ENCODE assay signal across 9 cellular contexts in the genomic region with DNA sequence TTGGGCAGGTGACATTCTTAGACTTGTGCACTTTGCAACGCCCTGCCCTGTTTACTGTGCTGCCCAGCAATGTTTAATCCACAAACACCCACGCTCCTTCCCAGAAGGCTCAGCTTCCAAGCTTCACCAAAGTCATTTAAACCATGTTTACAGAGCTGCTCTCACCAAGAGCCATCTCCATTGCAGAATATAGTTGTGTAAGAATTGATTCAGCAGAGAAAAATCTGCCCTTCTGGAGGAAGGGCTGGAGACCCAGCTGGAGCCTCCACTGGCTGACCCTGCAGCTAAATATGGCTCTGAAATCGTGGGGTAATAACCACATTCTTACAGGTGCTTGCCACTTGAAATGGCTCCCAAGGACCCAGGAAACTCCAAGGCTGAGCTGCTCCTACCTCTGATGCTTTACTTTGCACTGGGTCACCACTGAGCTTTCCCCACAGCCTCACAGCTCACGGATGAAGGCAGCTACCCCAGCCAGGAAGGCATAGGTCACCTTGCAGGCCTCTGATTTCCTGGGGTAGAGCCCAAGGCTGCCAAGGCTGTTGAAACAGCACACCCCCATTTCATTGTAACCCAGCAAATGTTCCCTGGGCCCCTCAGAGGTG. TPM values are rescaled to one million over a fixed set of nuclear protein-coding genes. Genes with fewer than 3 reads are reported as not detected.
A peak's percentile ranks its signal among the peaks of the same experiment; 100 is the strongest.
DNase-seq lines count a peak whose midpoint lies in the region; ATAC-seq, FAIRE-seq and TF ChIP-seq lines count a peak whose summit lies in the region.
"Had no signal": no experiment of that assay in that cellular context is flagged by ENCODE, and none has a peak within 500 bp of the region (broad histone marks: within the 10 kb centered on the region; RNA-seq: fewer than 3 reads in every experiment).

No MANE protein-coding gene starts in this region.

- H3K9me3 Mint-ChIP-seq in activated naive CD8-positive, alpha-beta T cell treated with anti-CD3 and anti-CD28 coated beads, Interleukin-2, amount 50 U/mL, for 24 hours, result no peaks in the 10 kb centered on the region
- H3K9me3 Mint-ChIP-seq in CD4-positive, alpha-beta T cell, result no peaks in the 10 kb centered on the region

- no peaks in the 10 kb centered on the region for H3K27me3 ChIP-seq in stomach
- no peaks in the 10 kb centered on the region for H3K27me3 ChIP-seq in CD4-positive, alpha-beta T cell (ENCODE audit: control insufficient read depth, insufficient read depth, low read length)

- H3K9ac ChIP-seq in kidney (ENCODE audit: low read length in 2 of 2), result peak overlapping the region in 1 of 2 donors; percentile 21

- POLR2A ChIA-PET in CD4-positive, alpha-beta T cell (lab: Charles Lee), result no interaction called here

- H3K36me3 ChIP-seq in kidney (ENCODE audit: control insufficient read depth in 1 of 2, insufficient read depth in 2 of 2, low read length in 2 of 2) (peaks cover 4 to 16% of the 10 kb centered on the region in 2 donors), stomach (peaks cover 23 to 88% (median 77%) of the 10 kb centered on the region in 4 donors)

- peaks cover 34 to 44% of the 10 kb centered on the region in 2 donors for H3K4me1 ChIP-seq in kidney (ENCODE audit: control insufficient read depth in 1 of 2, insufficient read depth in 1 of 2, low read depth in 1 of 2, low read length in 2 of 2)
- H3K4me1 ChIP-seq in stomach, result peaks cover 79 to 100% (median 89%) of the 10 kb centered on the region in 4 donors

- no peak for TF ChIP-seq POLR2A in stomach (IDR thresholded peaks at IDR 0.05)

- H3K4me3 Mint-ChIP-seq in activated naive CD8-positive, alpha-beta T cell treated with anti-CD3 and anti-CD28 coated beads, Interleukin-2, amount 50 U/mL, for 24 hours, result no peak overlapping the region
- no peak overlapping the region for H3K4me3 Mint-ChIP-seq in CD4-positive, alpha-beta T cell

- CTCF ChIA-PET in CD4-positive, alpha-beta T cell (lab: Charles Lee), result interaction anchor here (1.5 kb wide), 1 partner anchor 28 kb away, joined by 4 read pairs; no protein-coding TSS in a partner anchor

- peak overlapping the region; percentile 29 for H3K27ac Mint-ChIP-seq in activated naive CD8-positive, alpha-beta T cell treated with anti-CD3 and anti-CD28 coated beads, Interleukin-2, amount 50 U/mL, for 24 hours
- H3K27ac Mint-ChIP-seq in CD4-positive, alpha-beta T cell, result no peak overlapping the region

- TF ChIP-seq EP300 in stomach (IDR thresholded peaks at IDR 0.05), result no peak

- FAIRE-seq in HTR-8/SVneo (lab: Jason Lieb, UNC) (peak; percentile 49), kidney (lab: Jason Lieb, UNC) (no peak)

- no peak for ATAC-seq in activated naive CD8-positive, alpha-beta T cell treated with anti-CD3 and anti-CD28 coated beads, Interleukin-2, amount 50 U/mL, for 24 hours
- ATAC-seq in CD4-positive, alpha-beta T cell (ENCODE audit: poor library complexity), result no peak

- H3K27ac ChIP-seq in kidney (ENCODE audit: low read depth in 2 of 2, low read length in 2 of 2) (peak overlapping the region; percentile 72 to 95), stomach (peak overlapping the region; percentile 71 to 100 (median 97))
- H3K27ac ChIP-seq in CD4-positive, alpha-beta T cell (ENCODE audit: low read depth, low read length), result no peak overlapping the region

- H3K27me3 Mint-ChIP-seq in activated naive CD8-positive, alpha-beta T cell treated with anti-CD3 and anti-CD28 coated beads, Interleukin-2, amount 50 U/mL, for 24 hours, result no peaks in the 10 kb centered on the region
- no peaks in the 10 kb centered on the region for H3K27me3 Mint-ChIP-seq in CD4-positive, alpha-beta T cell

- TF ChIP-seq CTCF in kidney (IDR thresholded peaks at IDR 0.05; ENCODE audit: borderline replicate concordance, extremely low read depth, insufficient read depth) (no peak), stomach (IDR thresholded peaks at IDR 0.05) (no peak)
- TF ChIP-seq CTCF in CD4-positive, alpha-beta T cell (IDR thresholded peaks at IDR 0.05), result no peak

- H3K4me3 ChIP-seq in kidney (ENCODE audit: low read length in 2 of 2), result no peak overlapping the region
- no peak overlapping the region for H3K4me3 ChIP-seq in stomach

- intact Hi-C loops in kidney (cut with DNase I) (no loop called here), stomach (cut with DNase I; ENCODE audit: low total_unique reads) (no loop called here)
- intact Hi-C loops in CD4-positive, alpha-beta T cell (cut with DNase I, micrococcal nuclease), result no loop called here

- H3K4me1 Mint-ChIP-seq in activated naive CD8-positive, alpha-beta T cell treated with anti-CD3 and anti-CD28 coated beads, Interleukin-2, amount 50 U/mL, for 24 hours, result peaks cover 75% of the 10 kb centered on the region
- H3K4me1 Mint-ChIP-seq in CD4-positive, alpha-beta T cell (ENCODE audit: low read depth), result peaks cover 74% of the 10 kb centered on the region

- H3K36me3 Mint-ChIP-seq in activated naive CD8-positive, alpha-beta T cell treated with anti-CD3 and anti-CD28 coated beads, Interleukin-2, amount 50 U/mL, for 24 hours (ENCODE audit: low read depth), result peaks cover 29% of the 10 kb centered on the region
- H3K36me3 Mint-ChIP-seq in CD4-positive, alpha-beta T cell (ENCODE audit: low read depth), result peaks cover 86% of the 10 kb centered on the region

- H3K9me3 ChIP-seq in kidney (ENCODE audit: control insufficient read depth in 1 of 2, low read length in 2 of 2), result no peaks in the 10 kb centered on the region
- H3K9me3 ChIP-seq in stomach, result no peaks in the 10 kb centered on the region
- no peaks in the 10 kb centered on the region for H3K9me3 ChIP-seq in CD4-positive, alpha-beta T cell (ENCODE audit: control insufficient read depth, low read length)

- DNase-seq in HTR-8/SVneo (ENCODE audit: insufficient read length, low spot score), result no peak
- no peak for DNase-seq in activated naive CD8-positive, alpha-beta T cell treated with anti-CD3 and anti-CD28 coated beads, Interleukin-2, amount 50 U/mL, for 24 hours
- DNase-seq in kidney, result peak; percentile 76
- peak; percentile 59 for DNase-seq in stomach
- no peak for DNase-seq in NCI-H446 (lab: John Stamatoyannopoulos, UW)
- DNase-seq in NCI-H2081 treated with DMSO at 0.1 percent for 48 hours (lab: John Stamatoyannopoulos, UW), result no peak
- DNase-seq in Kasumi-1 (lab: John Stamatoyannopoulos, UW), result no peak
- no peak for DNase-seq in CD4-positive, alpha-beta T cell

- 17 to 45% (median 22%) methylated on average over 4 of the region's 4 CpGs for WGBS in stomach, 5 donors

RNA-seq across cellular contexts. Expression of a gene that starts 8.8 kb away (rescaled TPM):
- 276 TPM for total RNA-seq in kidney
- 175 TPM for polyA plus RNA-seq in kidney (ENCODE audit: insufficient read depth, low read depth, low replicate concordance)
- total RNA-seq in stomach, result 100 to 1,000 TPM; 224 to 739 (median 358) TPM
- 100 to 1,000 TPM; 128 to 171 (median 161) TPM for polyA plus RNA-seq in stomach
- total RNA-seq in CD4-positive, alpha-beta T cell, result 100 to 1,000 TPM; 110 to 114 TPM

RNA-seq across cellular contexts. Expression of a gene that starts 55.6 kb away (rescaled TPM):
- total RNA-seq in kidney (56.1 TPM), stomach (100 to 1,000 TPM in 4 of 5 donors, 10 to 100 TPM in 1; 67.5 to 581 (median 254) TPM)
- polyA plus RNA-seq in kidney (ENCODE audit: insufficient read depth, low read depth, low replicate concordance) (0.84 TPM), stomach (100 to 1,000 TPM in 1 of 3 donors, 10 to 100 TPM in 2; 28.3 to 127 (median 31.0) TPM)
- under 1 TPM; 0.27 to 0.34 TPM for total RNA-seq in CD4-positive, alpha-beta T cell
- total RNA-seq: mononuclear cell had no signal

Comparison
In these comparisons a context has a peak if more than half of its experiments do, and no peak if none do; other contexts are left out.
1. DNase-seq: peak in kidney (single experiment) and stomach (single experiment); none in HTR-8/SVneo (single experiment), activated naive CD8-positive, alpha-beta T cell treated with anti-CD3 and anti-CD28 coated beads, Interleukin-2, amount 50 U/mL, for 24 hours (single experiment), NCI-H446 (0 of 2), NCI-H2081 treated with DMSO at 0.1 percent for 48 hours (single experiment), Kasumi-1 (0 of 2) and CD4-positive, alpha-beta T cell (0 of 10).
2. RNA of a gene that starts 55.6 kb away (total RNA-seq): 67.5 to 581 TPM in stomach and 56.1 TPM in kidney (single experiment); 0.27 to 0.34 TPM in CD4-positive, alpha-beta T cell; every median in the first group is over 10 times any median in the second.